In genomic region chr12:4562034-4562657, GRCh38 we compare ENCODE assay signal across 8 cellular contexts. TPM values are rescaled to one million over a fixed set of nuclear protein-coding genes. Genes with fewer than 3 reads are reported as not detected.
DNase-seq lines count a peak whose midpoint lies in the region; ATAC-seq, FAIRE-seq and TF ChIP-seq lines count a peak whose summit lies in the region.

TSS of gene DYRK4 (plus strand) at chr12:4562208. CDS start at chr12:4562246, 38 bp downstream.

- FAIRE-seq in RCC 7860 (lab: Jason Lieb, UNC): no peak
- no peak for FAIRE-seq in D721Med (lab: Jason Lieb, UNC)

- no peaks in the 10 kb centered on the region for H3K4me1 Mint-ChIP-seq in activated CD8-positive, alpha-beta memory T cell treated with anti-CD3 and anti-CD28 coated beads, Interleukin-2, amount 10 ng/mL, durations not matched to agents 7 days and 5 days
- H3K4me1 Mint-ChIP-seq in natural killer cell: peaks cover 18 to 23% of the 10 kb centered on the region in 2 donors

- H3K9me3 Mint-ChIP-seq in activated CD8-positive, alpha-beta memory T cell treated with anti-CD3 and anti-CD28 coated beads, Interleukin-2, amount 10 ng/mL, durations not matched to agents 7 days and 5 days (ENCODE audit: low read depth): no peaks in the 10 kb centered on the region
- H3K9me3 Mint-ChIP-seq in natural killer cell: no peaks in the 10 kb centered on the region

- DNase-seq in Ammon's horn (ENCODE audit: low spot score) (peak; percentile 79), HT-29 (ENCODE audit: low spot score) (peak; percentile 88), natural killer cell (peak; percentile 22), T1000 (lab: John Stamatoyannopoulos, UW) (no peak), RCC 7860 (ENCODE audit: low spot score) (no peak), D721Med (ENCODE audit: insufficient read length, low spot score) (no peak)
- DNase-seq in activated CD8-positive, alpha-beta memory T cell treated with anti-CD3 and anti-CD28 coated beads, Interleukin-2, amount 10 ng/mL, durations not matched to agents 7 days and 5 days: no peak

- H3K4me1 ChIP-seq in gastroesophageal sphincter: peaks cover 0 to 12% (median 3%) of the 10 kb centered on the region in 3 donors

- intact Hi-C loops in natural killer cell (cut with micrococcal nuclease): no loop called here

- TF ChIP-seq EP300 in gastroesophageal sphincter (IDR thresholded peaks at IDR 0.05): no peak

- H3K36me3 ChIP-seq in gastroesophageal sphincter: no peaks in the 10 kb centered on the region

- no peaks in the 10 kb centered on the region for H3K27me3 Mint-ChIP-seq in activated CD8-positive, alpha-beta memory T cell treated with anti-CD3 and anti-CD28 coated beads, Interleukin-2, amount 10 ng/mL, durations not matched to agents 7 days and 5 days
- H3K27me3 Mint-ChIP-seq in natural killer cell (ENCODE audit: low read depth in 2 of 2): peaks cover 4 to 19% of the 10 kb centered on the region in 2 donors

- ATAC-seq in activated CD8-positive, alpha-beta memory T cell treated with anti-CD3 and anti-CD28 coated beads, Interleukin-2, amount 10 ng/mL, durations not matched to agents 7 days and 5 days: no peak
- peak; percentile 88 for ATAC-seq in gastroesophageal sphincter
- peak; percentile 59 to 74 (median 68) for ATAC-seq in natural killer cell

- no peaks in the 10 kb centered on the region for H3K9me3 ChIP-seq in gastroesophageal sphincter

- peaks cover 16% of the 10 kb centered on the region for H3K36me3 Mint-ChIP-seq in activated CD8-positive, alpha-beta memory T cell treated with anti-CD3 and anti-CD28 coated beads, Interleukin-2, amount 10 ng/mL, durations not matched to agents 7 days and 5 days
- H3K36me3 Mint-ChIP-seq in natural killer cell: no peaks in the 10 kb centered on the region

- no peak within 1 kb of the TSS for H3K27ac Mint-ChIP-seq in activated CD8-positive, alpha-beta memory T cell treated with anti-CD3 and anti-CD28 coated beads, Interleukin-2, amount 10 ng/mL, durations not matched to agents 7 days and 5 days
- H3K27ac Mint-ChIP-seq in natural killer cell: peak within 1 kb of the TSS in 1 of 2 donors; percentile 54

- TF ChIP-seq CTCF in gastroesophageal sphincter (IDR thresholded peaks at IDR 0.05): peak in 1 of 4 experiments; percentile 9
- TF ChIP-seq CTCF in natural killer cell (IDR thresholded peaks at IDR 0.05): no peak
- no peak for TF ChIP-seq CTCF in D721Med (IDR thresholded peaks at IDR 0.05; ENCODE audit: insufficient read depth, missing control alignments)

- CTCF ChIA-PET in activated CD8-positive, alpha-beta memory T cell treated with anti-CD3 and anti-CD28 coated beads, Interleukin-2, amount 10 ng/mL, durations not matched to agents 7 days and 5 days (lab: Charles Lee): no interaction called here

- WGBS in gastroesophageal sphincter (ENCODE audit: low coverage in 1 of 2), 2 donors: 8 to 22% methylated on average over 9 to 18 of the region's 44 CpGs

- peak within 1 kb of the TSS; percentile 15 to 39 for H3K4me3 ChIP-seq in gastroesophageal sphincter

- TF ChIP-seq POLR2A in gastroesophageal sphincter (IDR thresholded peaks at IDR 0.05): peak in 1 of 2 donors; percentile 33

- H3K4me3 Mint-ChIP-seq in activated CD8-positive, alpha-beta memory T cell treated with anti-CD3 and anti-CD28 coated beads, Interleukin-2, amount 10 ng/mL, durations not matched to agents 7 days and 5 days: no peak within 1 kb of the TSS
- H3K4me3 Mint-ChIP-seq in natural killer cell: peak within 1 kb of the TSS; percentile 85

- peaks cover 11% of the 10 kb centered on the region for H3K27me3 ChIP-seq in gastroesophageal sphincter

- peak within 1 kb of the TSS in 2 of 4 donors; percentile 12 for H3K27ac ChIP-seq in gastroesophageal sphincter

RNA-seq across cellular contexts. Expression of gene DYRK4, which starts in this region (rescaled TPM):
- 6.5 and 8.6 TPM in 2 replicates for total RNA-seq in HT-29 (2014; rRNA removed; shearing (Covaris generic))
- total RNA-seq in activated CD8-positive, alpha-beta memory T cell treated with anti-CD3 and anti-CD28 coated beads, Interleukin-2, amount 10 ng/mL, durations not matched to agents 7 days and 5 days: 10 to 100 TPM; 22.8 to 28.8 TPM
- total RNA-seq in gastroesophageal sphincter: 10 to 100 TPM; 43.1 to 53.9 (median 47.1) TPM
- 10 to 100 TPM; 11.3 to 15.3 (median 14.2) TPM for total RNA-seq in natural killer cell

Comparison
In these comparisons a context has a peak if more than half of its experiments do, and no peak if none do; other contexts are left out.
1. DNase-seq: peak in Ammon's horn (single experiment), HT-29 (single experiment) and natural killer cell (single experiment); none in activated CD8-positive, alpha-beta memory T cell treated with anti-CD3 and anti-CD28 coated beads, Interleukin-2, amount 10 ng/mL, durations not matched to agents 7 days and 5 days (single experiment), T1000 (single experiment), RCC 7860 (single experiment) and D721Med (single experiment).